ENCODE assay signal across 2 cellular contexts in genomic region chr17:55690105-55690508, GRCh38.
TF ChIP-seq lines count a peak whose summit lies in the region.

No MANE protein-coding gene starts in this region.

TF ChIP-seq in K562, 482 proteins besides CTCF, POLR2A, EP300 and RAD21 (continued from another document):
- TF ChIP-seq ZNF699 (CRISPR knock-in tag; IDR thresholded peaks at IDR 0.05; ENCODE audit: insufficient replicate concordance), result no peak
- no peak for TF ChIP-seq SPI1 (IDR thresholded peaks at IDR 0.05; ENCODE audit: borderline replicate concordance, low read depth, low read length)
- TF ChIP-seq PCBP1 (IDR thresholded peaks at IDR 0.05; ENCODE audit: low read depth, low read length, poor library complexity, severe bottlenecking), result no peak
- TF ChIP-seq CEBPG (CRISPR knock-in tag; IDR thresholded peaks at IDR 0.05), result no peak
- TF ChIP-seq CEBPG (tag; conservative IDR thresholded peaks at IDR 0.05 in 1 of 2, IDR thresholded peaks at IDR 0.05 in 1 of 2), result peak; percentile 52 to 57
- TF ChIP-seq SUPT5H (IDR thresholded peaks at IDR 0.05), result no peak

TF ChIP-seq in HepG2, 621 proteins besides CTCF, POLR2A, EP300 and RAD21:
- TF ChIP-seq CEBPB (IDR thresholded peaks at IDR 0.05; ENCODE audit: borderline replicate concordance, low read depth, low read length), result peak; percentile 43; the same call in 1 of the 2 replicates
- TF ChIP-seq, protein P1, sequence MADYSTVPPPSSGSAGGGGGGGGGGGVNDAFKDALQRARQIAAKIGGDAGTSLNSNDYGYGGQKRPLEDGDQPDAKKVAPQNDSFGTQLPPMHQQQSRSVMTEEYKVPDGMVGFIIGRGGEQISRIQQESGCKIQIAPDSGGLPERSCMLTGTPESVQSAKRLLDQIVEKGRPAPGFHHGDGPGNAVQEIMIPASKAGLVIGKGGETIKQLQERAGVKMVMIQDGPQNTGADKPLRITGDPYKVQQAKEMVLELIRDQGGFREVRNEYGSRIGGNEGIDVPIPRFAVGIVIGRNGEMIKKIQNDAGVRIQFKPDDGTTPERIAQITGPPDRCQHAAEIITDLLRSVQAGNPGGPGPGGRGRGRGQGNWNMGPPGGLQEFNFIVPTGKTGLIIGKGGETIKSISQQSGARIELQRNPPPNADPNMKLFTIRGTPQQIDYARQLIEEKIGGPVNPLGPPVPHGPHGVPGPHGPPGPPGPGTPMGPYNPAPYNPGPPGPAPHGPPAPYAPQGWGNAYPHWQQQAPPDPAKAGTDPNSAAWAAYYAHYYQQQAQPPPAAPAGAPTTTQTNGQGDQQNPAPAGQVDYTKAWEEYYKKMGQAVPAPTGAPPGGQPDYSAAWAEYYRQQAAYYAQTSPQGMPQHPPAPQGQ (CRISPR knock-in tag; IDR thresholded peaks at IDR 0.05; ENCODE audit: borderline replicate concordance), result no peak
TF ChIP-seq in HepG2: peak in this region for 1.
